Comparison of ENCODE assay signal across 16 cellular contexts in the genomic region with DNA sequence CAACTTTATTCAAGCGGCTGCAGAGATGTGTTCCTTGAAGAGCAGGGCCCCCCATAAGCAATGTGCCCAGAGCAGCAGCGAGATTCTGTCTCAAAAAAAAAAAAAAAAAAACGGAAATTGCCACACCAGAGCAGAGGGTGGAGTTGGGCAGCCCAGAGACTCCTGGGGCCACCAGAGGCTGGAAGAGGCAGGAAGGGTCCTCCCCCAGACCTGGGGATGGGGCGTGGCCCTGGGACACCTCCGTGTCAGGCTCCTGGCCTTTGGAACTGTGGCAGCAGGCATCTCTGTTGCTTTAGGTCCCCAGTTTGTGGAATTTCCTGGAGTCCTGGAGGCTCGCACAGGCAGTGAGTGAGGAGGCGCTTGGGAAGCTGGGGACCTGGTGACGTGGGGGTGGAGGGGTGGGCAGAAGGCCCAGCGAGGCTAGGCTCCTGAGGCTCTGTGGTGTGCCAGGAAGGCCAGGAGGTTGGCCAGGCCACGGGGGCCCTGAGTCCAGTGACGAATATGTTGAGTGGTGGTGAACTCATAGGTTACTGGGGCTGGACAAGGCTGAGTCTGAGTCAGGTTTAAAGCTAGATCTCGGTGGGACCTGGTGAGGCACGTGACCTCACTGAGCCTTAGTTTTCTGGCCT.
"Had no signal": no experiment of that assay in that cellular context is flagged by ENCODE, and none has a peak within 500 bp of the region (broad histone marks: within the 10 kb centered on the region; RNA-seq: fewer than 3 reads in every experiment).

No MANE protein-coding gene starts in this region.

- ATAC-seq: activated CD4-positive, alpha-beta T cell treated with anti-CD3 and anti-CD28 coated beads for 36 hours; activated CD8-positive, alpha-beta T cell treated with anti-CD3 and anti-CD28 coated beads, Interleukin-2, amount 10 ng/mL, durations not matched to agents 7 days and 5 days; left colon; mucosa of descending colon; naive thymus-derived CD8-positive, alpha-beta T cell; sciatic nerve; stimulated activated naive B cell treated with anti-CD40 and anti-IgM and Interleukin-4, amounts not matched to agents 10 μg/mL and 1 μg/mL and 100 μg/mL, for 72 hours had no signal

- H3K4me3 Mint-ChIP-seq: activated CD4-positive, alpha-beta T cell treated with anti-CD3 and anti-CD28 coated beads for 36 hours; activated CD8-positive, alpha-beta T cell treated with anti-CD3 and anti-CD28 coated beads, Interleukin-2, amount 10 ng/mL, durations not matched to agents 7 days and 5 days; naive thymus-derived CD8-positive, alpha-beta T cell; stimulated activated naive B cell treated with anti-CD40 and anti-IgM and Interleukin-4, amounts not matched to agents 10 μg/mL and 1 μg/mL and 100 μg/mL, for 72 hours had no signal

- H3K27ac Mint-ChIP-seq: activated CD4-positive, alpha-beta T cell treated with anti-CD3 and anti-CD28 coated beads for 36 hours; activated CD8-positive, alpha-beta T cell treated with anti-CD3 and anti-CD28 coated beads, Interleukin-2, amount 10 ng/mL, durations not matched to agents 7 days and 5 days; stimulated activated naive B cell treated with anti-CD40 and anti-IgM and Interleukin-4, amounts not matched to agents 10 μg/mL and 1 μg/mL and 100 μg/mL, for 72 hours had no signal

- H3K36me3 Mint-ChIP-seq: naive thymus-derived CD8-positive, alpha-beta T cell; stimulated activated naive B cell treated with anti-CD40 and anti-IgM and Interleukin-4, amounts not matched to agents 10 μg/mL and 1 μg/mL and 100 μg/mL, for 72 hours had no signal

- DNase-seq: activated CD4-positive, alpha-beta T cell treated with anti-CD3 and anti-CD28 coated beads for 36 hours; activated CD8-positive, alpha-beta T cell treated with anti-CD3 and anti-CD28 coated beads, Interleukin-2, amount 10 ng/mL, durations not matched to agents 7 days and 5 days; activated naive CD4-positive, alpha-beta T cell treated with Interleukin-2 at 50 U/mL for 16 hours; colonic mucosa; esophagus squamous epithelium; foreskin fibroblast; glutamatergic neuron; left colon; mucosa of descending colon; nucleus accumbens; stimulated activated CD4-positive, alpha-beta T cell treated with anti-CD3 and anti-CD28 coated beads, Interleukin-2, amount 100 ng/mL, for 24 hours; stimulated activated naive B cell treated with anti-CD40 and anti-IgM and Interleukin-4, amounts not matched to agents 10 μg/mL and 1 μg/mL and 100 μg/mL, for 72 hours; T1000; transverse colon had no signal

- H3K4me1 Mint-ChIP-seq: activated CD4-positive, alpha-beta T cell treated with anti-CD3 and anti-CD28 coated beads for 36 hours; naive thymus-derived CD8-positive, alpha-beta T cell had no signal

- H3K9me3 Mint-ChIP-seq: naive thymus-derived CD8-positive, alpha-beta T cell had no signal

- H3K27me3 Mint-ChIP-seq: activated CD4-positive, alpha-beta T cell treated with anti-CD3 and anti-CD28 coated beads for 36 hours had no signal
